9 cellular contexts compared by ENCODE assay signal in genomic region chr1:66503841-66504470, GRCh38. TPM values are rescaled to one million over a fixed set of nuclear protein-coding genes. Genes with fewer than 3 reads are reported as not detected.
DNase-seq lines count a peak whose midpoint lies in the region; ATAC-seq, FAIRE-seq and TF ChIP-seq lines count a peak whose summit lies in the region.
"Had no signal": no experiment of that assay in that cellular context is flagged by ENCODE, and none has a peak within 500 bp of the region (broad histone marks: within the 10 kb centered on the region; RNA-seq: fewer than 3 reads in every experiment).

No MANE protein-coding gene starts in this region.

- no peaks in the 10 kb centered on the region for H3K27me3 Mint-ChIP-seq in chondrocyte (ENCODE audit: low read depth)

- POLR2A ChIA-PET in RWPE1 (lab: Yijun Ruan, JAX; ENCODE audit: low non-redundant PET): no interaction called here

- H3K4me3 ChIP-seq in LNCaP clone FGC (ENCODE audit: low read depth, low read length): 0 out of 2 replicates have a peak overlapping the region, but pooled peaks have one; percentile 7

- TF ChIP-seq CTCF in LNCaP clone FGC (IDR thresholded peaks at IDR 0.05; ENCODE audit: control insufficient read depth, extremely low read depth, insufficient read depth): peak; percentile 84
- peak; percentile 38 for TF ChIP-seq CTCF in RWPE1 (conservative IDR thresholded peaks at IDR 0.05; ENCODE audit: low read depth)
- TF ChIP-seq CTCF in chondrocyte (IDR thresholded peaks at IDR 0.05): peak; percentile 88

- CTCF ChIA-PET in RWPE1 (lab: Yijun Ruan, JAX): interaction anchor here (0.5 to 1.2 kb wide), 13 partner anchors 13 to 1812 kb away, joined by 3 to 5 read pairs (median 4); no protein-coding TSS in a partner anchor

- H3K36me3 Mint-ChIP-seq in chondrocyte (ENCODE audit: low read depth): no peaks in the 10 kb centered on the region

- no peak for TF ChIP-seq POLR2A in H54 (IDR thresholded peaks at IDR 0.05; ENCODE audit: low read depth, low read length)

- peak; percentile 46 for ATAC-seq in left lobe of liver

- peak; percentile 95 for FAIRE-seq in H54 (lab: Jason Lieb, UNC)
- FAIRE-seq: colon had no signal

- peak; percentile 59 for DNase-seq in activated CD4-positive, alpha-beta T cell treated with anti-CD3 and anti-CD28 coated beads for 48 hours
- DNase-seq in activated CD4-positive, alpha-beta T cell treated with anti-CD3 and anti-CD28 coated beads, Interleukin-2, amount 50 U/mL, for 4 hours: no peak
- DNase-seq in H54 (ENCODE audit: insufficient read length, low spot score) (no peak), LNCaP clone FGC (ENCODE audit: low read depth) (peak; percentile 46), RWPE1 (ENCODE audit: low spot score) (peak; percentile 28), chondrocyte (ENCODE audit: low spot score) (no peak), left lobe of liver (ENCODE audit: low spot score) (no peak), superior temporal gyrus (ENCODE audit: extremely low spot score) (peak; percentile 89)

- no peak overlapping the region for H3K27ac ChIP-seq in RWPE1

- H3K9me3 Mint-ChIP-seq in chondrocyte (ENCODE audit: low read depth): no peaks in the 10 kb centered on the region

- peak overlapping the region; percentile 33 for H3K27ac Mint-ChIP-seq in chondrocyte (ENCODE audit: unreplicated experiment)

- peaks cover 60% of the 10 kb centered on the region for H3K4me1 Mint-ChIP-seq in chondrocyte (ENCODE audit: low read depth)

- H3K4me3 Mint-ChIP-seq in chondrocyte (ENCODE audit: unreplicated experiment): no peak overlapping the region

RNA-seq across cellular contexts. Expression of gene SGIP1, which starts 30.0 kb away (rescaled TPM):
- total RNA-seq in chondrocyte (29.3 to 47.9 TPM (median 31.8 TPM) in 3 replicates), left lobe of liver (0.30 TPM)

Comparison
In these comparisons a context has a peak if more than half of its experiments do, and no peak if none do; other contexts are left out.
1. DNase-seq: peak in activated CD4-positive, alpha-beta T cell treated with anti-CD3 and anti-CD28 coated beads for 48 hours (single experiment), LNCaP clone FGC (single experiment), RWPE1 (single experiment) and superior temporal gyrus (single experiment); none in activated CD4-positive, alpha-beta T cell treated with anti-CD3 and anti-CD28 coated beads, Interleukin-2, amount 50 U/mL, for 4 hours (0 of 2), H54 (single experiment), chondrocyte (single experiment) and left lobe of liver (single experiment).
2. CTCF ChIP-seq: peak in every context shown above with its lines; median percentile 88 in chondrocyte; 84 in LNCaP clone FGC; 38 in RWPE1.
3. RNA of gene SGIP1, which starts 30.0 kb away (total RNA-seq): 29.3 to 47.9 TPM in chondrocyte; 0.30 TPM in left lobe of liver (single experiment); every median in the first group is over 10 times any median in the second.